In the genomic region with DNA sequence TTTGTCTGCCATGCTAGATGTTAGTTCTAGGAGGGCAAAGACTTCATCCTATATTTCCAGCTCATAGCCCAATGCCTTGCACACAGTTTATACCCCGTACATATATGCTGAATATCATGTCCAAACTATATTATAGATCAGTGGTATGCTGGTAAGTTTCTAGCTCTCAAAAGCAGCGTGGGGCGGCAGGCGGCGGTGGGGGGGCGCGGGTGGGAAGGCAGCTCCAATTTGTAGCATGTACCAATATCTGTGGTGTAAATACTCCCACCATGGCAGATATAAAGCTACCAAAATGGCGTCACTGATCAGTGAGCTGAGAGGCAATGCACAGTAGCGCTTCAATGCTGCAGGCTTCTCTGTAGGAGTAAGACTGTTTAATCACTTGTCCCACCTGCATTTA, we compare ENCODE assay signal across 37 cellular contexts.
"Had no signal": no experiment of that assay in that cellular context is flagged by ENCODE, and none has a peak within 500 bp of the region (broad histone marks: within the 10 kb centered on the region; RNA-seq: fewer than 3 reads in every experiment).

No MANE protein-coding gene starts in this region.

- H3K27ac ChIP-seq: adrenal gland, ascending aorta, body of pancreas, brain microvascular endothelial cell, breast epithelium, cardiac muscle cell had no signal

- H3K36me3 ChIP-seq: brain microvascular endothelial cell, breast epithelium had no signal

- H3K4me1 Mint-ChIP-seq: activated naive CD4-positive, alpha-beta T cell treated with anti-CD3 and anti-CD28 coated beads, Interleukin-2, amount 10 ng/mL, durations not matched to agents 7 days and 5 days; activated naive CD4-positive, alpha-beta T cell treated with anti-CD3 and anti-CD28 coated beads, Interleukin-2, amount 50 U/mL, for 24 hours; activated naive CD8-positive, alpha-beta T cell treated with anti-CD3 and anti-CD28 coated beads for 36 hours; activated naive CD8-positive, alpha-beta T cell treated with anti-CD3 and anti-CD28 coated beads, Interleukin-2, amount 10 ng/mL, durations not matched to agents 7 days and 5 days; activated naive CD8-positive, alpha-beta T cell treated with anti-CD3 and anti-CD28 coated beads, Interleukin-2, amount 50 U/mL, for 24 hours; activated T-helper 17 cell treated with anti-CD3 and anti-CD28 coated beads, Interleukin-2, amount 50 U/mL, for 72 hours; central memory CD8-positive, alpha-beta T cell had no signal

- H3K4me1 ChIP-seq: adrenal gland, body of pancreas, breast epithelium had no signal

- DNase-seq: activated effector memory CD4-positive, alpha-beta T cell treated with anti-CD3 and anti-CD28 coated beads, Interleukin-2, amount 50 U/mL, for 16 hours; activated effector memory CD4-positive, alpha-beta T cell treated with Interleukin-2 at 50 U/mL for 16 hours; activated gamma-delta T cell; activated gamma-delta T cell treated with Interleukin-2 at 50 U/mL for 16 hours; activated naive CD4-positive, alpha-beta T cell; activated naive CD4-positive, alpha-beta T cell treated with anti-CD3 and anti-CD28 coated beads for 36 hours; activated naive CD4-positive, alpha-beta T cell treated with anti-CD3 and anti-CD28 coated beads, Interleukin-2, amount 10 ng/mL, durations not matched to agents 7 days and 5 days; activated naive CD4-positive, alpha-beta T cell treated with anti-CD3 and anti-CD28 coated beads, Interleukin-2, amount 50 U/mL, for 16 hours; activated naive CD4-positive, alpha-beta T cell treated with Interleukin-2 at 50 U/mL for 16 hours; activated naive CD8-positive, alpha-beta T cell treated with anti-CD3 and anti-CD28 coated beads for 36 hours; activated naive CD8-positive, alpha-beta T cell treated with anti-CD3 and anti-CD28 coated beads, Interleukin-2, amount 10 ng/mL, durations not matched to agents 7 days and 5 days; activated naive CD8-positive, alpha-beta T cell treated with anti-CD3 and anti-CD28 coated beads, Interleukin-2, amount 50 U/mL, for 24 hours; activated T-cell treated with anti-CD3 and anti-CD28 coated beads for 4 hours; activated T-cell treated with anti-CD3 and anti-CD28 coated beads, Interleukin-2, amount 50 U/mL, for 1 hour; activated T-cell treated with anti-CD3 and anti-CD28 coated beads, Interleukin-2, amount 50 U/mL, for 4 hours; activated T-cell treated with anti-CD3 and anti-CD28 coated beads, Interleukin-2, amount 50 U/mL, for 48 hours; adrenal gland; amniotic stem cell; amygdala; anterior cingulate cortex; aorta; body of pancreas; brain microvascular endothelial cell; caudate nucleus; central memory CD4-positive, alpha-beta T cell; cerebellar nuclear complex had no signal

- H3K4me3 Mint-ChIP-seq: activated naive CD4-positive, alpha-beta T cell treated with anti-CD3 and anti-CD28 coated beads for 36 hours; activated naive CD4-positive, alpha-beta T cell treated with anti-CD3 and anti-CD28 coated beads, Interleukin-2, amount 10 ng/mL, durations not matched to agents 7 days and 5 days; activated naive CD4-positive, alpha-beta T cell treated with anti-CD3 and anti-CD28 coated beads, Interleukin-2, amount 50 U/mL, for 24 hours; activated naive CD8-positive, alpha-beta T cell; activated naive CD8-positive, alpha-beta T cell treated with anti-CD3 and anti-CD28 coated beads for 36 hours; activated naive CD8-positive, alpha-beta T cell treated with anti-CD3 and anti-CD28 coated beads, Interleukin-2, amount 10 ng/mL, durations not matched to agents 7 days and 5 days; activated naive CD8-positive, alpha-beta T cell treated with anti-CD3 and anti-CD28 coated beads, Interleukin-2, amount 50 U/mL, for 24 hours; activated T-cell treated with anti-CD3 and anti-CD28 coated beads, Interleukin-2, amount 50 U/mL, for 4 hours; activated T-helper 1 cell treated with anti-CD3 and anti-CD28 coated beads, Interleukin-12 subunit alpha, Interleukin-12 subunit beta, Interleukin-2, Interleukin-4 antibody, amounts not matched to agents 30 ng/mL and 10 ng/mL and 1 ng/mL, durations not matched to agents 14 hours and 24 hours and 36 hours; activated T-helper 17 cell treated with anti-CD3 and anti-CD28 coated beads, Interleukin-2, amount 50 U/mL, for 72 hours; brain; central memory CD8-positive, alpha-beta T cell had no signal

- H3K27ac Mint-ChIP-seq: activated naive CD4-positive, alpha-beta T cell treated with anti-CD3 and anti-CD28 coated beads for 36 hours; activated naive CD4-positive, alpha-beta T cell treated with anti-CD3 and anti-CD28 coated beads, Interleukin-2, amount 10 ng/mL, durations not matched to agents 7 days and 5 days; activated naive CD4-positive, alpha-beta T cell treated with anti-CD3 and anti-CD28 coated beads, Interleukin-2, amount 50 U/mL, for 24 hours; activated naive CD4-positive, alpha-beta T cell treated with anti-CD3 and anti-CD28 coated beads, Interleukin-2, amount 50 U/mL, for 72 hours; activated naive CD8-positive, alpha-beta T cell; activated naive CD8-positive, alpha-beta T cell treated with anti-CD3 and anti-CD28 coated beads for 36 hours; activated naive CD8-positive, alpha-beta T cell treated with anti-CD3 and anti-CD28 coated beads, Interleukin-2, amount 10 ng/mL, durations not matched to agents 7 days and 5 days; activated naive CD8-positive, alpha-beta T cell treated with anti-CD3 and anti-CD28 coated beads, Interleukin-2, amount 50 U/mL, for 24 hours; activated T-helper 1 cell treated with anti-CD3 and anti-CD28 coated beads, Interleukin-12 subunit alpha, Interleukin-12 subunit beta, Interleukin-2, Interleukin-4 antibody, amounts not matched to agents 30 ng/mL and 10 ng/mL and 1 ng/mL, durations not matched to agents 14 hours and 24 hours and 36 hours; activated T-helper 17 cell treated with anti-CD3 and anti-CD28 coated beads, Interleukin-2, amount 50 U/mL, for 72 hours; activated T-helper 2 cell treated with anti-CD3 and anti-CD28 coated beads, Interferon-gamma antibody, Interleukin-2, Interleukin-4, amounts not matched to agents 10 μg/mL and 5 μg/mL and 100 μg/mL, durations not matched to agents 14 hours and 24 hours and 36 hours; brain had no signal

- H3K9me3 Mint-ChIP-seq: activated naive CD4-positive, alpha-beta T cell treated with anti-CD3 and anti-CD28 coated beads for 36 hours; activated naive CD4-positive, alpha-beta T cell treated with anti-CD3 and anti-CD28 coated beads, Interleukin-2, amount 10 ng/mL, durations not matched to agents 7 days and 5 days; activated naive CD4-positive, alpha-beta T cell treated with anti-CD3 and anti-CD28 coated beads, Interleukin-2, amount 50 U/mL, for 24 hours; activated naive CD4-positive, alpha-beta T cell treated with anti-CD3 and anti-CD28 coated beads, Interleukin-2, amount 50 U/mL, for 72 hours; activated naive CD8-positive, alpha-beta T cell treated with anti-CD3 and anti-CD28 coated beads for 36 hours; activated naive CD8-positive, alpha-beta T cell treated with anti-CD3 and anti-CD28 coated beads, Interleukin-2, amount 10 ng/mL, durations not matched to agents 7 days and 5 days; activated naive CD8-positive, alpha-beta T cell treated with anti-CD3 and anti-CD28 coated beads, Interleukin-2, amount 50 U/mL, for 24 hours; activated T-cell treated with anti-CD3 and anti-CD28 coated beads, Interleukin-2, amount 50 U/mL, for 4 hours; activated T-helper 1 cell treated with anti-CD3 and anti-CD28 coated beads, Interleukin-12 subunit alpha, Interleukin-12 subunit beta, Interleukin-2, Interleukin-4 antibody, amounts not matched to agents 30 ng/mL and 10 ng/mL and 1 ng/mL, durations not matched to agents 14 hours and 24 hours and 36 hours; activated T-helper 17 cell treated with anti-CD3 and anti-CD28 coated beads, Interleukin-2, amount 50 U/mL, for 72 hours; activated T-helper 2 cell treated with anti-CD3 and anti-CD28 coated beads, Interferon-gamma antibody, Interleukin-2, Interleukin-4, amounts not matched to agents 10 μg/mL and 5 μg/mL and 100 μg/mL, durations not matched to agents 14 hours and 24 hours and 36 hours; brain; central memory CD8-positive, alpha-beta T cell had no signal

- ATAC-seq: activated naive CD4-positive, alpha-beta T cell treated with anti-CD3 and anti-CD28 coated beads, Interleukin-2, amount 50 U/mL, for 72 hours; activated naive CD8-positive, alpha-beta T cell treated with anti-CD3 and anti-CD28 coated beads, Interleukin-2, amount 50 U/mL, for 24 hours; activated T-cell treated with anti-CD3 and anti-CD28 coated beads, Interleukin-2, amount 50 U/mL, for 4 hours; activated T-helper 17 cell treated with anti-CD3 and anti-CD28 coated beads, Interleukin-2, amount 50 U/mL, for 72 hours; body of pancreas had no signal

- H3K4me3 ChIP-seq: adrenal gland, ascending aorta, body of pancreas, breast epithelium, cardiac muscle cell had no signal

- H3K9me3 ChIP-seq: adrenal gland, ascending aorta, body of pancreas, breast epithelium had no signal

- H3K27me3 Mint-ChIP-seq: activated naive CD4-positive, alpha-beta T cell treated with anti-CD3 and anti-CD28 coated beads, Interleukin-2, amount 10 ng/mL, durations not matched to agents 7 days and 5 days; activated naive CD4-positive, alpha-beta T cell treated with anti-CD3 and anti-CD28 coated beads, Interleukin-2, amount 50 U/mL, for 24 hours; activated naive CD8-positive, alpha-beta T cell; activated naive CD8-positive, alpha-beta T cell treated with anti-CD3 and anti-CD28 coated beads for 36 hours; activated naive CD8-positive, alpha-beta T cell treated with anti-CD3 and anti-CD28 coated beads, Interleukin-2, amount 10 ng/mL, durations not matched to agents 7 days and 5 days; activated naive CD8-positive, alpha-beta T cell treated with anti-CD3 and anti-CD28 coated beads, Interleukin-2, amount 50 U/mL, for 24 hours; activated T-helper 17 cell treated with anti-CD3 and anti-CD28 coated beads, Interleukin-2, amount 50 U/mL, for 72 hours; brain; central memory CD8-positive, alpha-beta T cell had no signal

- H3K27me3 ChIP-seq: adrenal gland, ascending aorta, body of pancreas, brain microvascular endothelial cell, breast epithelium, cardiac muscle cell had no signal
